ENCODE assay signal across 31 cellular contexts in genomic region chr7:78852951-78853350, GRCh38.
DNase-seq lines count a peak whose midpoint lies in the region; ATAC-seq and TF ChIP-seq lines count a peak whose summit lies in the region.
"Had no signal": no experiment of that assay in that cellular context is flagged by ENCODE, and none has a peak within 500 bp of the region (broad histone marks: within the 10 kb centered on the region; RNA-seq: fewer than 3 reads in every experiment).

No MANE protein-coding gene starts in this region.

- H4K12ac ChIP-seq in trophoblast cell (ENCODE audit: low read depth, low read length), result no peak overlapping the region

- no peaks in the 10 kb centered on the region for H3K9me3 Mint-ChIP-seq in endodermal cell
- H3K9me3 Mint-ChIP-seq: WTC11 had no signal

- 100% methylated on average over 2 of the region's 6 CpGs; no CpG with 5 or more reads in 1 of the 2 experiments for WGBS in IMR-90 (ENCODE audit: extremely low coverage in 2 of 2, insufficient read length in 1 of 2), 2 experiments
- 97 to 100% methylated on average over 2 to 5 of the region's 6 CpGs for WGBS in endodermal cell (ENCODE audit: insufficient coverage in 1 of 2, insufficient read length in 1 of 2), 2 experiments
- no CpG with 5 or more reads among the region's 6 CpGs for WGBS in trophoblast cell (ENCODE audit: extremely low coverage, insufficient coverage, insufficient read length)

- no peak overlapping the region for H2AK9ac ChIP-seq in IMR-90 (replicated peaks; ENCODE audit: low read depth, low read length, poor library complexity)

- no peak overlapping the region for H3K14ac ChIP-seq in IMR-90 (replicated peaks; ENCODE audit: low read depth, low read length)
- no peak overlapping the region for H3K14ac ChIP-seq in trophoblast cell (ENCODE audit: low read length)

- H4K20me1 ChIP-seq in IMR-90 (ENCODE audit: insufficient read depth, low read length), result no peaks in the 10 kb centered on the region
- H4K20me1 ChIP-seq: BLaER1 treated with 17β-estradiol and CSF1 and Interleukin-3, amounts not matched to agents 10 nM and 100 nM had no signal

- H3K36me3 ChIP-seq in BJ (ENCODE audit: control insufficient read depth, insufficient read depth, low read length) (no peaks in the 10 kb centered on the region), IMR-90 (ENCODE audit: control insufficient read depth, insufficient read depth, low read length) (no peaks in the 10 kb centered on the region), endodermal cell (ENCODE audit: control insufficient read depth, insufficient read depth, low read length) (no peaks in the 10 kb centered on the region), trophoblast cell (ENCODE audit: control insufficient read depth in 1 of 2, insufficient read depth in 2 of 2, low read length in 2 of 2) (no peaks in the 10 kb centered on the region)
- H3K36me3 ChIP-seq: BLaER1 treated with 17β-estradiol and CSF1 and Interleukin-3, amounts not matched to agents 10 nM and 100 nM; colonic mucosa; left lung; thoracic aorta had no signal

- H4K5ac ChIP-seq in IMR-90 (ENCODE audit: low read depth, low read length), result no peak overlapping the region

- H3K4me2 ChIP-seq in IMR-90 (ENCODE audit: low read depth, low read length) (no peak overlapping the region), trophoblast cell (ENCODE audit: low read length) (no peak overlapping the region)
- H3K4me2 ChIP-seq: BLaER1 treated with 17β-estradiol and CSF1 and Interleukin-3, amounts not matched to agents 10 nM and 100 nM had no signal

- no peak overlapping the region for H2BK120ac ChIP-seq in IMR-90 (ENCODE audit: low read depth, low read length)
- H2BK120ac ChIP-seq in trophoblast cell (ENCODE audit: insufficient read depth, low read length, poor library complexity), result no peak overlapping the region

- no peak overlapping the region for H3K18ac ChIP-seq in IMR-90 (ENCODE audit: low read depth, low read length)
- H3K18ac ChIP-seq in trophoblast cell (ENCODE audit: low read length), result no peak overlapping the region

- POLR2A ChIA-PET in BJ (lab: Charles Lee) (no interaction called here), IMR-90 (lab: Charles Lee; ENCODE audit: unreplicated experiment) (no interaction called here)

- H4K91ac ChIP-seq in IMR-90 (ENCODE audit: insufficient read depth, low read depth, low read length) (no peak overlapping the region), trophoblast cell (ENCODE audit: low read depth, low read length) (no peak overlapping the region)

- H2AFZ ChIP-seq in IMR-90 (replicated peaks; ENCODE audit: low read length, poor library complexity) (no peak overlapping the region), trophoblast cell (ENCODE audit: insufficient read depth, low read length, poor library complexity) (no peak overlapping the region)

- ATAC-seq in IMR-90 (ENCODE audit: low read depth), result no peak
- ATAC-seq: effector memory CD8-positive, alpha-beta T cell; HCT116; HepG2; left lung; sciatic nerve; stimulated activated naive CD8-positive, alpha-beta T cell treated with anti-CD3 and anti-CD28 coated beads, Interleukin-15, Interleukin-2, amounts not matched to agents 100 U/mL and 50 U/mL, for 24 hours; WTC11 had no signal

- H3K27ac Mint-ChIP-seq in endodermal cell, result no peak overlapping the region
- H3K27ac Mint-ChIP-seq: activated CD4-positive, alpha-beta T cell treated with anti-CD3 and anti-CD28 coated beads, Interleukin-2, amount 10 ng/mL, durations not matched to agents 7 days and 5 days; activated naive CD4-positive, alpha-beta T cell treated with anti-CD3 and anti-CD28 coated beads for 36 hours; effector memory CD8-positive, alpha-beta T cell; progenitor cell of endocrine pancreas; WTC11 had no signal

- H2BK5ac ChIP-seq in IMR-90 (ENCODE audit: low read depth, low read length, poor library complexity, severe bottlenecking), result no peak overlapping the region
- no peak overlapping the region for H2BK5ac ChIP-seq in trophoblast cell (ENCODE audit: low read depth, low read length, poor library complexity)

- no TSS peak for BruUV-seq in IMR-90 (replicated peaks; lab: Mats Ljungman, UMichigan)

- H3K23ac ChIP-seq in IMR-90 (ENCODE audit: low read depth, low read length), result no peak overlapping the region
- H3K23ac ChIP-seq in trophoblast cell (ENCODE audit: low read length), result no peak overlapping the region

- H2BK12ac ChIP-seq in trophoblast cell (ENCODE audit: low read length), result no peak overlapping the region

- H3K4ac ChIP-seq in IMR-90 (ENCODE audit: low read depth, low read length) (no peak overlapping the region), trophoblast cell (ENCODE audit: low read depth, low read length) (no peak overlapping the region)

- DNase-seq in BJ (ENCODE audit: low read depth), result peak; percentile 87
- DNase-seq in IMR-90, result peak; percentile 38
- no peak for DNase-seq in endodermal cell
- peak; percentile 47 to 81 for DNase-seq in trophoblast cell
- no peak for DNase-seq in cortex of kidney (lab: John Stamatoyannopoulos, UW)
- no peak for DNase-seq in GM19240 (ENCODE audit: insufficient read length, low spot score)
- DNase-seq in cerebellar nuclear complex (lab: John Stamatoyannopoulos, UW), result no peak
- no peak for DNase-seq in 8988T
- DNase-seq: activated CD4-positive, alpha-beta T cell treated with anti-CD3 and anti-CD28 coated beads, Interleukin-2, amount 10 ng/mL, durations not matched to agents 7 days and 5 days; activated naive CD4-positive, alpha-beta T cell treated with anti-CD3 and anti-CD28 coated beads for 36 hours; colonic mucosa; DMS53; effector memory CD8-positive, alpha-beta T cell; GF-D8; left lung; mesendoderm; naive B cell; NCI-H1092 treated with DMSO at 0.1 percent for 48 hours; NCI-H187 treated with DMSO at 0.1 percent for 48 hours; NCI-H526; SHP77; stimulated activated naive CD8-positive, alpha-beta T cell treated with anti-CD3 and anti-CD28 coated beads, Interleukin-15, Interleukin-2, amounts not matched to agents 100 U/mL and 50 U/mL, for 24 hours; T1000 had no signal

- no peak overlapping the region for H2BK20ac ChIP-seq in IMR-90 (ENCODE audit: low read depth, low read length)

- dilution Hi-C loops in IMR-90 (cut with HindIII; ENCODE audit: low sequenced_read_pairs, unreplicated experiment), result no loop called here

- H3K79me2 ChIP-seq in trophoblast cell (ENCODE audit: control insufficient read depth, insufficient read depth, low read length, poor library complexity), result no peaks in the 10 kb centered on the region

- in situ Hi-C loops in IMR-90 (cut with MboI; ENCODE audit: low sequenced_read_pairs), result no loop called here

- no peak overlapping the region for H2AK5ac ChIP-seq in IMR-90 (ENCODE audit: low read depth, low read length)
- no peak overlapping the region for H2AK5ac ChIP-seq in trophoblast cell (ENCODE audit: low read length)

- CTCF ChIA-PET in BJ (lab: Yijun Ruan, JAX) (no interaction called here), IMR-90 (lab: Yijun Ruan, JAX) (no interaction called here)

- H3K27me3 ChIP-seq in BJ (ENCODE audit: control insufficient read depth, insufficient read depth, low read length) (no peaks in the 10 kb centered on the region), IMR-90 (ENCODE audit: control insufficient read depth, insufficient read depth, low read length) (no peaks in the 10 kb centered on the region), endodermal cell (ENCODE audit: control insufficient read depth, insufficient read depth, low read length, poor library complexity, severe bottlenecking) (no peaks in the 10 kb centered on the region), trophoblast cell (ENCODE audit: insufficient read depth, low read length) (no peaks in the 10 kb centered on the region)
- H3K27me3 ChIP-seq: BLaER1 treated with 17β-estradiol and CSF1 and Interleukin-3, amounts not matched to agents 10 nM and 100 nM; colonic mucosa; left lung had no signal

- H3K27me3 Mint-ChIP-seq in endodermal cell (ENCODE audit: insufficient read depth), result no peaks in the 10 kb centered on the region
- H3K27me3 Mint-ChIP-seq: activated CD4-positive, alpha-beta T cell treated with anti-CD3 and anti-CD28 coated beads, Interleukin-2, amount 10 ng/mL, durations not matched to agents 7 days and 5 days; effector memory CD8-positive, alpha-beta T cell; naive B cell; progenitor cell of endocrine pancreas had no signal

- no peak overlapping the region for H4K8ac ChIP-seq in IMR-90 (ENCODE audit: low read depth in 2 of 2, low read length in 2 of 2)
- H4K8ac ChIP-seq in trophoblast cell (ENCODE audit: low read depth, low read length), result no peak overlapping the region

- H3K79me1 ChIP-seq in IMR-90 (ENCODE audit: low read depth in 1 of 2, low read length in 2 of 2), result no peaks in the 10 kb centered on the region; a peak in 1 of 4 replicates
- peaks cover 4% of the 10 kb centered on the region for H3K79me1 ChIP-seq in trophoblast cell (ENCODE audit: low read length)

- H3K9me3 ChIP-seq in IMR-90 (ENCODE audit: control insufficient read depth, insufficient read depth, low read length) (no peaks in the 10 kb centered on the region), endodermal cell (ENCODE audit: control insufficient read depth, low read length) (peaks cover under 1% of the 10 kb centered on the region), trophoblast cell (ENCODE audit: insufficient read depth, low read depth, low read length) (no peaks in the 10 kb centered on the region)
- H3K9me3 ChIP-seq: BLaER1 treated with 17β-estradiol and CSF1 and Interleukin-3, amounts not matched to agents 10 nM and 100 nM; colonic mucosa; thoracic aorta had no signal

- no peak overlapping the region for H2BK15ac ChIP-seq in IMR-90 (ENCODE audit: low read depth, low read length)

- intact Hi-C loops in IMR-90 (cut with micrococcal nuclease), result no loop called here

- H3K27ac ChIP-seq in IMR-90 (ENCODE audit: insufficient read depth, low read length) (no peak overlapping the region), endodermal cell (ENCODE audit: low read depth, low read length) (peak overlapping the region; percentile 57), trophoblast cell (ENCODE audit: low read depth, low read length) (no peak overlapping the region)
- H3K27ac ChIP-seq: BLaER1 treated with 17β-estradiol and CSF1 and Interleukin-3, amounts not matched to agents 10 nM and 100 nM; colonic mucosa; HL-60; left lung; thoracic aorta had no signal

- no peak for TF ChIP-seq RAD21 in IMR-90 (IDR thresholded peaks at IDR 0.05; ENCODE audit: low read length)

- no peak overlapping the region for H3K4me3 Mint-ChIP-seq in endodermal cell
- H3K4me3 Mint-ChIP-seq: activated CD4-positive, alpha-beta T cell treated with anti-CD3 and anti-CD28 coated beads, Interleukin-2, amount 10 ng/mL, durations not matched to agents 7 days and 5 days; activated naive CD4-positive, alpha-beta T cell treated with anti-CD3 and anti-CD28 coated beads for 36 hours; effector memory CD8-positive, alpha-beta T cell; naive B cell; WTC11 had no signal

- H3K4me1 ChIP-seq in IMR-90 (ENCODE audit: control insufficient read depth, insufficient read depth, low read length), result no peaks in the 10 kb centered on the region
- H3K4me1 ChIP-seq in endodermal cell (ENCODE audit: control insufficient read depth, insufficient read depth, low read length), result no peaks in the 10 kb centered on the region
- peaks cover 4 to 5% of the 10 kb centered on the region in 2 experiments for H3K4me1 ChIP-seq in trophoblast cell (ENCODE audit: control insufficient read depth in 1 of 2, insufficient read depth in 2 of 2, low read length in 2 of 2)
- H3K4me1 ChIP-seq: BLaER1 treated with 17β-estradiol and CSF1 and Interleukin-3, amounts not matched to agents 10 nM and 100 nM; colonic mucosa; left lung had no signal

- no peak overlapping the region for H3K56ac ChIP-seq in IMR-90 (ENCODE audit: extremely low read depth, insufficient read depth, low read length)

- no peak for TF ChIP-seq POLR2A in IMR-90 (IDR thresholded peaks at IDR 0.05; ENCODE audit: low read depth, low read length)

- no peak for TF ChIP-seq CTCF in BJ (IDR thresholded peaks at IDR 0.05; ENCODE audit: insufficient read depth, low read depth, low read length)
- no peak for TF ChIP-seq CTCF in IMR-90 (conservative IDR thresholded peaks at IDR 0.05; ENCODE audit: low read depth, low read length)
- no peak for TF ChIP-seq CTCF in endodermal cell (conservative IDR thresholded peaks at IDR 0.05)

- peaks cover 3% of the 10 kb centered on the region for H3K4me1 Mint-ChIP-seq in endodermal cell
- H3K4me1 Mint-ChIP-seq: activated CD4-positive, alpha-beta T cell treated with anti-CD3 and anti-CD28 coated beads, Interleukin-2, amount 10 ng/mL, durations not matched to agents 7 days and 5 days; naive B cell; WTC11 had no signal

- no peak overlapping the region for H3K9ac ChIP-seq in IMR-90 (ENCODE audit: low read depth, low read length)
- H3K9ac ChIP-seq in endodermal cell (ENCODE audit: extremely low read depth, low read length, poor library complexity, severe bottlenecking), result no peak overlapping the region
- no peak overlapping the region for H3K9ac ChIP-seq in trophoblast cell (ENCODE audit: low read length)
- H3K9ac ChIP-seq: BLaER1 treated with 17β-estradiol and CSF1 and Interleukin-3, amounts not matched to agents 10 nM and 100 nM had no signal

- no peak overlapping the region for H3K4me3 ChIP-seq in BJ (ENCODE audit: low read depth, low read length)
- no peak overlapping the region for H3K4me3 ChIP-seq in IMR-90 (ENCODE audit: insufficient read depth, low read depth, low read length)
- H3K4me3 ChIP-seq in endodermal cell (ENCODE audit: low read length), result no peak overlapping the region
- no peak overlapping the region for H3K4me3 ChIP-seq in trophoblast cell (ENCODE audit: low read depth, low read length)
- H3K4me3 ChIP-seq: BLaER1 treated with 17β-estradiol and CSF1 and Interleukin-3, amounts not matched to agents 10 nM and 100 nM; colonic mucosa; left lung; thoracic aorta had no signal

- H3K9me1 ChIP-seq in IMR-90 (ENCODE audit: insufficient read depth, low read length), result peaks cover 5% of the 10 kb centered on the region; the same call in 1 of the 2 replicates

- H3K36me3 Mint-ChIP-seq in endodermal cell (ENCODE audit: low read depth), result no peaks in the 10 kb centered on the region
- H3K36me3 Mint-ChIP-seq: naive B cell, WTC11 had no signal

Comparison
In these comparisons a context has a peak if more than half of its experiments do, and no peak if none do; other contexts are left out.
1. DNase-seq: peak in BJ (single experiment), IMR-90 (single experiment) and trophoblast cell (2 of 2); none in endodermal cell (single experiment), cortex of kidney (single experiment), GM19240 (single experiment), cerebellar nuclear complex (0 of 2) and 8988T (single experiment).